In the genomic region with DNA sequence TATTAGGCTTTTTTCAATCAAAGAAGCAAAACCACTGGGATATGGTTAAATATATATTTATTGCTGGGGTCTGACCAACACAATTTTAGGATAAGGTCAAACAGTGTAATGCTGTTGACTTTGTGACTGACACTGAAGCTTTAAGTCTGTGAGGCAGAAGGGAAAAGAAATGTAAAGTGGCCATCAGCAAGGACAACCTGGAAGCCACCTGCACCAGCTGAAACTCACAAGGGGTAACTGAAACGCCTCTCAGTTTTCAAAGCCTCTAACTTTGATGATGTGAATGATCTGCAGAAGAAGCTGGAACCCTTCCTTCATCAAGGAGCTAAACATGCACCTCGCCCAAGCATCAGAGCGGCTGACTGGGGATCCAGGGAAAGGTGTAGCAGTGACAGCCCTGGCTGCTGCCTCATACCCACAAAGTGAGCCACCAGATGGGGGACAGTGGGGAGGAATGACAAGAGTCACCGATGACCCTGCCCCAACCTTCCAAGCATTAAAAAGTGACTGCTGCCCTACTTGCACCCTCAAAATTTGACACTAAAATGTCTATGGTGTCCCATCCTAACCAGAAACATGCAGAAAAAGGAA, we compare ENCODE assay signal across 8 cellular contexts.
"Had no signal": no experiment of that assay in that cellular context is flagged by ENCODE, and none has a peak within 500 bp of the region (broad histone marks: within the 10 kb centered on the region; RNA-seq: fewer than 3 reads in every experiment).

No MANE protein-coding gene starts in this region.

- H3K27ac ChIP-seq: GM23248 had no signal

- H3K27ac Mint-ChIP-seq: H9, IgD-negative memory B cell had no signal

- DNase-seq: GM23248, GOT3, H9, HCEC 1CT, KG1 had no signal

- FAIRE-seq: H54, HTR-8/SVneo had no signal

- H3K4me1 Mint-ChIP-seq: H9, IgD-negative memory B cell had no signal

- H2AFZ ChIP-seq: GM23248 had no signal

- H3K36me3 Mint-ChIP-seq: IgD-negative memory B cell had no signal

- H3K4me3 Mint-ChIP-seq: H9, IgD-negative memory B cell had no signal

- H3K4me3 ChIP-seq: GM23248 had no signal

- H3K9ac ChIP-seq: GM23248 had no signal

- H3K27me3 Mint-ChIP-seq: IgD-negative memory B cell had no signal
